10 cellular contexts compared by ENCODE assay signal in the genomic region with DNA sequence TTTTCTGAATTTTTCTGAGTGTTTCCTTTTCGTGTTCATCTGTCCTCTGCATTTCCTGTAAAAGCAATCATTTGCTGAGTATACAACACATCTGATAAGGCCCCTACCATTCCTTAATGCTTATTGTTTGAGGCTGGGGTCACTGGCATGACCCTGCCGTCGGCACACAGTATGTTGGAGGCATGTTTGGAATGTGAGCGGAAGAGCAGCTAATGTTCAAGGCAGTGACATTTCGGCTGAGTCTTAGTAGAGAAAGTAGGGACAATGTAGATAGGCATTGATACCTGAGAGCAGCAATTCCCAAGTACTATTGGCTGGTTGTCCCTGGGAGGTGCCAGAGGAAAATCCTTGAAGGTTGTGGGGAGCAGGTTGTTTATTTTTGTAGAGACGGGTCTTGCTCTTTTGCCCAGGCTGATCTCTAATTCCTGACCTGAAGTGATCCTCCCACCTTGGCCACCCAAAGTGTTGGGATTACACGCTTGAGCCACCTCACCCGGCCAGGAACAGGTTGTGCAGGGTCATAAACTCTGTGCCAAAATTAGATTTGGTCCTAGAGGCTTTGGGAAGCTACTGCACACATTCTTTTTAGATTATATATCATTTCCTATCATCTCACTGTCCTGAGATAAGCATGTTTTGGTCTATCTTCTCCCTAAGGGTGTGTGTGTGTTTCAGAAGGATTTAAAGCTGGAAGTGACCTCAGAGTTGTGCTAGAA. TPM values are rescaled to one million over a fixed set of nuclear protein-coding genes. Genes with fewer than 3 reads are reported as not detected.
DNase-seq lines count a peak whose midpoint lies in the region; ATAC-seq, FAIRE-seq and TF ChIP-seq lines count a peak whose summit lies in the region.
"Had no signal": no experiment of that assay in that cellular context is flagged by ENCODE, and none has a peak within 500 bp of the region (broad histone marks: within the 10 kb centered on the region; RNA-seq: fewer than 3 reads in every experiment).

No MANE protein-coding gene starts in this region.

- no peak overlapping the region for H4K5ac ChIP-seq in IMR-90 (ENCODE audit: low read depth, low read length)
- H4K5ac ChIP-seq in H1 (ENCODE audit: insufficient read length, low read depth, low read length), result no peak overlapping the region

- H3K9ac ChIP-seq in IMR-90 (ENCODE audit: low read depth, low read length) (no peak overlapping the region), H1 (replicated peaks in 1 of 4; ENCODE audit: extremely low read depth in 1 of 4, low read depth in 3 of 4, low read length in 3 of 4) (no peak overlapping the region)

- H4K8ac ChIP-seq in IMR-90 (ENCODE audit: low read depth in 2 of 2, low read length in 2 of 2), result peak overlapping the region in 1 of 2 experiments; percentile 26; a peak in 2 of 4 replicates
- H4K8ac ChIP-seq in H1 (ENCODE audit: extremely low read depth, insufficient read depth, low read length), result no peak overlapping the region

- H3K9me3 ChIP-seq in IMR-90 (ENCODE audit: control insufficient read depth, insufficient read depth, low read length) (no peaks in the 10 kb centered on the region), H1 (ENCODE audit: insufficient read depth in 2 of 2, low read depth in 1 of 2, low read length in 1 of 2) (no peaks in the 10 kb centered on the region)

- FAIRE-seq in H1 (lab: Jason Lieb, UNC), result no peak
- FAIRE-seq in H54 (lab: Jason Lieb, UNC), result no peak

- H2AFZ ChIP-seq in IMR-90 (replicated peaks; ENCODE audit: low read length, poor library complexity) (peak overlapping the region; percentile 68), H1 (ENCODE audit: low read length) (no peak overlapping the region)

- H2BK15ac ChIP-seq in IMR-90 (ENCODE audit: low read depth, low read length), result peak overlapping the region; percentile 53; the same call in 2 of the 3 replicates
- H2BK15ac ChIP-seq in H1 (ENCODE audit: low read length), result no peak overlapping the region

- H3K27me3 ChIP-seq in IMR-90 (ENCODE audit: control insufficient read depth, insufficient read depth, low read length), result no peaks in the 10 kb centered on the region
- H3K27me3 ChIP-seq in H1 (replicated peaks in 1 of 4; ENCODE audit: control insufficient read depth in 3 of 4, extremely low read depth in 1 of 4, insufficient read depth in 3 of 4, low read length in 3 of 4), result no peaks in the 10 kb centered on the region

- H2BK120ac ChIP-seq in IMR-90 (ENCODE audit: low read depth, low read length) (peak overlapping the region; percentile 71; the same call in 1 of the 2 replicates), H1 (replicated peaks; ENCODE audit: low read depth, low read length) (no peak overlapping the region)

- DNase-seq in 8988T (peak; percentile 28), IMR-90 (peak; percentile 56), H1 (ENCODE audit: low read depth in 1 of 2, low spot score in 2 of 2) (no peak), lung microvascular endothelial cell (ENCODE audit: low read depth in 2 of 2) (peak; percentile 38 to 61), NCI-H187 treated with DMSO at 0.1 percent for 48 hours (lab: John Stamatoyannopoulos, UW) (no peak), H54 (ENCODE audit: insufficient read length, low spot score) (no peak)
- DNase-seq: activated effector memory CD4-positive, alpha-beta T cell treated with anti-CD3 and anti-CD28 coated beads, Interleukin-2, amount 50 U/mL, for 16 hours had no signal

- H3K27ac ChIP-seq in IMR-90 (ENCODE audit: insufficient read depth, low read length), result peak overlapping the region; percentile 18; the same call in 1 of the 2 replicates
- no peak overlapping the region for H3K27ac ChIP-seq in H1 (ENCODE audit: low read depth, low read length)
- H3K27ac ChIP-seq: SK-N-MC had no signal

- H3K23ac ChIP-seq in IMR-90 (ENCODE audit: low read depth, low read length) (peak overlapping the region; percentile 82), H1 (ENCODE audit: insufficient read length) (no peak overlapping the region)

- H3K18ac ChIP-seq in IMR-90 (ENCODE audit: low read depth, low read length) (no peak overlapping the region), H1 (ENCODE audit: extremely low read depth, low read length) (no peak overlapping the region)

- H3K4me3 ChIP-seq in IMR-90 (ENCODE audit: insufficient read depth, low read depth, low read length) (no peak overlapping the region), H1 (ENCODE audit: extremely low read depth in 1 of 4, insufficient read depth in 2 of 4, low read depth in 3 of 4, low read length in 4 of 4) (no peak overlapping the region)
- H3K4me3 ChIP-seq: SK-N-MC had no signal

- peak overlapping the region; percentile 80 for H3K14ac ChIP-seq in IMR-90 (replicated peaks; ENCODE audit: low read depth, low read length)
- H3K14ac ChIP-seq in H1 (ENCODE audit: insufficient read length), result no peak overlapping the region

- TF ChIP-seq EP300 in H1 (IDR thresholded peaks at IDR 0.05; ENCODE audit: borderline replicate concordance in 1 of 2, low read depth in 2 of 2, low read length in 2 of 2), result no peak

- H3K79me1 ChIP-seq in IMR-90 (ENCODE audit: low read depth in 1 of 2, low read length in 2 of 2), result peaks cover 52 to 94% of the 10 kb centered on the region in 2 experiments
- peaks cover 18% of the 10 kb centered on the region; the same call in 1 of the 2 replicates for H3K79me1 ChIP-seq in H1 (ENCODE audit: low read depth, low read length)

- TF ChIP-seq CTCF in IMR-90 (conservative IDR thresholded peaks at IDR 0.05; ENCODE audit: low read depth, low read length) (0 out of 2 replicates have a peak, but pooled peaks have one; percentile 17), H1 (IDR thresholded peaks at IDR 0.05; ENCODE audit: control extremely low read depth in 1 of 3, insufficient read depth in 1 of 3, low read depth in 1 of 3, low read length in 3 of 3) (no peak)

- in situ Hi-C loops in IMR-90 (cut with MboI; ENCODE audit: low sequenced_read_pairs), result no loop called here

- dilution Hi-C loops in IMR-90 (cut with HindIII; ENCODE audit: low sequenced_read_pairs, unreplicated experiment), result no loop called here

- H3K56ac ChIP-seq in IMR-90 (ENCODE audit: extremely low read depth, insufficient read depth, low read length) (0 out of 2 replicates have a peak overlapping the region, but pooled peaks have one; percentile 4), H1 (replicated peaks; ENCODE audit: insufficient read length, low read depth, low read length) (no peak overlapping the region)

- BruUV-seq in IMR-90 (replicated peaks; lab: Mats Ljungman, UMichigan), result no TSS peak

- intact Hi-C loops in IMR-90 (cut with micrococcal nuclease), result no loop called here

- ATAC-seq in IMR-90 (ENCODE audit: low read depth) (peak; percentile 63), HG03039 (IDR thresholded peaks at IDR 0.05; ENCODE audit: unreplicated experiment) (no peak), GM19395 (IDR thresholded peaks at IDR 0.05; ENCODE audit: unreplicated experiment) (no peak)

- H3K4ac ChIP-seq in IMR-90 (ENCODE audit: low read depth, low read length) (peak overlapping the region; percentile 58; the same call in 1 of the 2 replicates), H1 (replicated peaks; ENCODE audit: insufficient read length, low read depth, low read length) (no peak overlapping the region)

- TF ChIP-seq POLR2A in IMR-90 (IDR thresholded peaks at IDR 0.05; ENCODE audit: low read depth, low read length) (no peak), H1 (IDR thresholded peaks at IDR 0.05; ENCODE audit: control extremely low read depth in 1 of 2, low read depth in 2 of 2, low read length in 2 of 2) (no peak), H54 (IDR thresholded peaks at IDR 0.05; ENCODE audit: low read depth, low read length) (no peak)

- peaks cover 74% of the 10 kb centered on the region for H4K20me1 ChIP-seq in IMR-90 (ENCODE audit: insufficient read depth, low read length)
- peaks cover 0 to 12% of the 10 kb centered on the region in 2 experiments for H4K20me1 ChIP-seq in H1 (replicated peaks in 1 of 2; ENCODE audit: control insufficient read depth in 1 of 2, insufficient read depth in 2 of 2, low read length in 2 of 2)

- peak overlapping the region; percentile 87 for H2AK9ac ChIP-seq in IMR-90 (replicated peaks; ENCODE audit: low read depth, low read length, poor library complexity)

- H2BK5ac ChIP-seq in IMR-90 (ENCODE audit: low read depth, low read length, poor library complexity, severe bottlenecking) (peak overlapping the region; percentile 33), H1 (ENCODE audit: low read depth, low read length) (no peak overlapping the region)

- WGBS in IMR-90 (ENCODE audit: extremely low coverage in 2 of 2, insufficient read length in 1 of 2), 2 experiments, result 17% methylated on average over 4 of the region's 8 CpGs; no CpG with 5 or more reads in 1 of the 2 experiments
- 92% methylated on average over 8 of the region's 8 CpGs; no CpG with 5 or more reads in 1 of the 2 experiments for WGBS in H1 (ENCODE audit: extremely low coverage in 1 of 2, insufficient coverage in 1 of 2, insufficient read length in 1 of 2, insufficient replicate concordance in 2 of 2, low coverage in 1 of 2, low lambda C conversion rate in 2 of 2, missing lambda C conversion rate in 1 of 2), 2 experiments

- H3K79me2 ChIP-seq in H1 (ENCODE audit: control insufficient read depth in 1 of 2, insufficient read depth in 2 of 2, low read length in 2 of 2), result peaks cover 0 to 45% of the 10 kb centered on the region in 2 experiments; a peak in 3 of 4 replicates

- no peak overlapping the region for H2BK12ac ChIP-seq in H1 (ENCODE audit: low read depth, low read length)

- H2AK5ac ChIP-seq in IMR-90 (ENCODE audit: low read depth, low read length), result peak overlapping the region; percentile 37; the same call in 1 of the 2 replicates
- no peak overlapping the region for H2AK5ac ChIP-seq in H1 (ENCODE audit: low read depth, low read length)

- H3K23me2 ChIP-seq in H1 (ENCODE audit: low read depth, low read length), result no peaks in the 10 kb centered on the region

- H4K91ac ChIP-seq in IMR-90 (ENCODE audit: insufficient read depth, low read depth, low read length) (peak overlapping the region; percentile 31), H1 (replicated peaks; ENCODE audit: insufficient read length, low read length) (no peak overlapping the region)

- TF ChIP-seq RAD21 in IMR-90 (IDR thresholded peaks at IDR 0.05; ENCODE audit: low read length) (no peak), H1 (IDR thresholded peaks at IDR 0.05 in 1 of 2, conservative IDR thresholded peaks at IDR 0.05 in 1 of 2; ENCODE audit: low read depth in 2 of 2, low read length in 2 of 2) (no peak)

- H3K36me3 ChIP-seq in IMR-90 (ENCODE audit: control insufficient read depth, insufficient read depth, low read length) (peaks cover 7% of the 10 kb centered on the region), H1 (ENCODE audit: control insufficient read depth in 2 of 4, insufficient read depth in 4 of 4, low read length in 3 of 4) (peaks cover 0 to 2% (median under 1%) of the 10 kb centered on the region in 4 experiments; a peak in 2 of 8 replicates)

- H2BK20ac ChIP-seq in IMR-90 (ENCODE audit: low read depth, low read length) (peak overlapping the region; percentile 20), H1 (ENCODE audit: low read length) (no peak overlapping the region)

- H3K4me2 ChIP-seq in IMR-90 (ENCODE audit: low read depth, low read length) (peak overlapping the region; percentile 49), H1 (ENCODE audit: insufficient read depth in 1 of 2, low read depth in 2 of 2, low read length in 2 of 2) (no peak overlapping the region)

- POLR2A ChIA-PET in IMR-90 (lab: Charles Lee; ENCODE audit: unreplicated experiment) (interaction anchor here (0.7 to 1.0 kb wide), 2 partner anchors 13 to 68 kb away, joined by 3 to 4 read pairs; partner anchors contain the start of gene PTPN23), H1 (lab: Charles Lee; ENCODE audit: partially characterized antibody) (no interaction called here)

- H3K9me1 ChIP-seq in IMR-90 (ENCODE audit: insufficient read depth, low read length), result peaks cover 44% of the 10 kb centered on the region

- CTCF ChIA-PET in IMR-90 (lab: Yijun Ruan, JAX) (interaction anchor here (0.7 to 0.8 kb wide), 2 partner anchors 10 to 11 kb away, joined by 3 to 4 read pairs; no protein-coding TSS in a partner anchor), H1 (lab: Charles Lee; ENCODE audit: partially characterized antibody) (interaction anchor here (0.6 to 2.1 kb wide), 5 partner anchors 10 to 48 kb away, joined by 3 to 8 read pairs (median 3); no protein-coding TSS in a partner anchor)

- peaks cover 25% of the 10 kb centered on the region for H3K4me1 ChIP-seq in IMR-90 (ENCODE audit: control insufficient read depth, insufficient read depth, low read length)
- no peaks in the 10 kb centered on the region for H3K4me1 ChIP-seq in H1 (replicated peaks in 1 of 4; ENCODE audit: control insufficient read depth in 3 of 4, insufficient read depth in 4 of 4, low read length in 3 of 4)

RNA-seq across cellular contexts. Expression of gene PTPN23, which starts 13.5 kb away (rescaled TPM):
- 4.4 and 4.5 TPM in 2 replicates for total RNA-seq in IMR-90 (2012; rRNA removed)
- polyA plus RNA-seq in IMR-90 (2012; rRNA removed), result 13.9 and 15.1 TPM in 2 replicates
- polyA plus RNA-seq in IMR-90 (2012; cell fraction: cytosol; rRNA removed), result 7.3 and 8.9 TPM in 2 replicates
- polyA plus RNA-seq in IMR-90 (2012; cell fraction: nucleus; rRNA removed; ENCODE audit: low replicate concordance), result 33.7 and 64.5 TPM in 2 replicates
- total RNA-seq in H1 (2021; fragmentation: NEBNext Ultra II Directional; extraction: Animal tissue kit (Norgen Biotek cat#: 25700)), result 44.1 and 46.7 TPM in 2 replicates
- polyA plus RNA-seq in H1 (2011; rRNA removed), result 2.9 and 5.5 TPM in 2 replicates
- polyA plus RNA-seq in H1 (2011; cell fraction: cytosol; rRNA removed), result 2.5 TPM
- polyA plus RNA-seq in H1 (2011; cell fraction: nucleus; rRNA removed), result 23.5 TPM
- polyA plus RNA-seq in H1 (2012, experiment 1 of 2), result 27.9 to 39.5 TPM (median 35.9 TPM) in 4 replicates
- 29.6 TPM for polyA plus RNA-seq in H1 (2012, experiment 2 of 2)
- 27.1 TPM for polyA plus RNA-seq in H1 (2013, experiment 1 of 2)
- polyA plus RNA-seq in H1 (2013, experiment 2 of 2), result 29.4 TPM
- polyA minus RNA-seq in H1 (2011; rRNA and poly(A)+ RNA removed), result 12.3 and 13.7 TPM in 2 replicates
- 13.4 TPM for polyA minus RNA-seq in H1 (2011; cell fraction: cytosol; rRNA and poly(A)+ RNA removed)
- polyA minus RNA-seq in H1 (2011; cell fraction: nucleus; rRNA and poly(A)+ RNA removed), result 23.1 TPM
- 10.5 and 14.1 TPM in 2 replicates for total RNA-seq in lung microvascular endothelial cell

Comparison
In these comparisons a context has a peak if more than half of its experiments do, and no peak if none do; other contexts are left out.
1. DNase-seq: peak in 8988T (single experiment), IMR-90 (single experiment) and lung microvascular endothelial cell (2 of 2); none in H1 (0 of 2), NCI-H187 treated with DMSO at 0.1 percent for 48 hours (single experiment) and H54 (single experiment).